In the genomic region with DNA sequence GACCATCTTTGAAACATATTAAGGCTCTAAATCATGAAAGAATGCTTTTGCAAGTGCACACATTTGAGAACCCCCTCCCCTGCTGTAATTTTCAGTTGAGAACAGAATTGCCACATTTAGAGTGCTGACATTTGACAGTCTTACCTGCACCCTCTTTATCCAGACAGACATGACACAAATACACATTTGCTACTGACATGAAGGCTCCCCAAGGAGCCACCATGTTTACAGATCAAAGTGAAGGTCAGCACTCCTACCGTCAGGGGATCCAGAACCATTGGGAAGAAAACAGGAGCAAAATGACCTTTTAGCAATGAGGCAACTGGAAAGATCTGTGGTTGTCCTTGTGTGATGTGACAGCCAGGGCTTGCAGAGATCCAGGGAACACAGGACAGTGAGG, we compare ENCODE assay signal across 23 cellular contexts.
"Had no signal": no experiment of that assay in that cellular context is flagged by ENCODE, and none has a peak within 500 bp of the region (broad histone marks: within the 10 kb centered on the region; RNA-seq: fewer than 3 reads in every experiment).

No MANE protein-coding gene starts in this region.

- H3K27ac Mint-ChIP-seq: IgD-negative memory B cell had no signal

- H3K27me3 Mint-ChIP-seq: IgD-negative memory B cell had no signal

- DNase-seq: Kasumi-1, MM.1S, NCI-H1092 treated with DMSO at 0.1 percent for 48 hours, NCI-H1436 treated with DMSO at 0.1 percent for 48 hours, NCI-H1694, NCI-H187 treated with DMSO at 0.1 percent for 48 hours, NCI-H2029 treated with DMSO at 0.1 percent for 48 hours, NCI-H2171 treated with DMSO at 0.1 percent for 48 hours, NCI-H526 treated with DMSO at 0.1 percent for 48 hours, NCI-H774, OCI-M1, PC-9, Peyer's patch, SHP77 treated with DMSO at 0.1 percent for 48 hours, SJCRH30, T-helper 1 cell had no signal

- H3K9ac ChIP-seq: KMS-11 had no signal

- FAIRE-seq: HTR-8/SVneo, K562 had no signal

- H3K27me3 ChIP-seq: Peyer's patch, SJCRH30 had no signal

- H3K36me3 ChIP-seq: Peyer's patch, SJCRH30 had no signal

- H3K36me3 Mint-ChIP-seq: IgD-negative memory B cell had no signal

- ATAC-seq: K562, Right ventricle myocardium inferior, SK-N-SH treated with all-trans-retinoic acid at 6 μM for 48 hours had no signal

- H3K9me3 ChIP-seq: Peyer's patch had no signal

- H3K4me2 ChIP-seq: KMS-11, PC-9 had no signal

- H2AFZ ChIP-seq: PC-9 had no signal

- H3K4me3 ChIP-seq: K562, PC-9, Peyer's patch, SJCRH30 had no signal

- H3K27ac ChIP-seq: HL-60, KMS-11, PC-9, Peyer's patch, SJCRH30 had no signal

- H3K4me1 ChIP-seq: Peyer's patch, SJCRH30 had no signal
